ENCODE assay signal across 37 cellular contexts in the genomic region with DNA sequence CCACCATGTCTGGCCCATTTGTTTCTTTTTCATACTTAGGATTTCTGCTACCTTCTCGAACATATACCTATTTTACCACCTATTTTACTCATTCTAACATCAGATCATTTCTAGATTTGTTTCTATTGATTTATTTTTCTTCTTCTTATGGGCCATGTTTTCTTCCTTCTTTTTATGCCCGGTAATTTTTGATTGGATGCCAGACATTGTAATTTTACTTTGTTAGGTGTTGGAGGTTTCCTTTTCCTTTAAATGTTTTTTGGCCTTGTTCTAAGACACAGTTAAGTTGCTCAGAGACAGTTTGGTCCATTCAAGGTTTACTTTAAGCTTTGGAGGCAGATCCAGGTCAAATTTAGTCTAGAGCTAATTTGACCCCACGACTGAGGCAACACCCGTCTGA. TPM values are rescaled to one million over a fixed set of nuclear protein-coding genes. Genes with fewer than 3 reads are reported as not detected.
A peak's percentile ranks its signal among the peaks of the same experiment; 100 is the strongest.
DNase-seq lines count a peak whose midpoint lies in the region; ATAC-seq, FAIRE-seq and TF ChIP-seq lines count a peak whose summit lies in the region.
"Had no signal": no experiment of that assay in that cellular context is flagged by ENCODE, and none has a peak within 500 bp of the region (broad histone marks: within the 10 kb centered on the region; RNA-seq: fewer than 3 reads in every experiment).

No MANE protein-coding gene starts in this region.

- no peaks in the 10 kb centered on the region; the same call in 1 of the 2 replicates for H3K4me1 ChIP-seq in HEK293 (ENCODE audit: control insufficient read depth, insufficient read depth, low read length)
- H3K4me1 ChIP-seq in H1 (replicated peaks in 1 of 4; ENCODE audit: control insufficient read depth in 3 of 4, insufficient read depth in 4 of 4, low read length in 3 of 4) = no peaks in the 10 kb centered on the region; a peak in 1 of 7 replicates
- no peaks in the 10 kb centered on the region for H3K4me1 ChIP-seq in osteoblast (ENCODE audit: insufficient read depth, low read length)
- no peaks in the 10 kb centered on the region for H3K4me1 ChIP-seq in body of pancreas
- H3K4me1 ChIP-seq: A549, BE2C, BLaER1, Caco-2 had no signal

- intact Hi-C loops in body of pancreas (cut with DNase I) = no loop called here

- H4K20me1 ChIP-seq in H1 (replicated peaks in 1 of 2; ENCODE audit: control insufficient read depth in 1 of 2, insufficient read depth in 2 of 2, low read length in 2 of 2) (no peaks in the 10 kb centered on the region), osteoblast (ENCODE audit: insufficient read depth, low read length) (no peaks in the 10 kb centered on the region)
- H4K20me1 ChIP-seq: BLaER1; BLaER1 treated with 17β-estradiol and CSF1 and Interleukin-3, amounts not matched to agents 10 nM and 100 nM had no signal

- TF ChIP-seq POLR2A in H1 (IDR thresholded peaks at IDR 0.05; ENCODE audit: control extremely low read depth in 1 of 2, low read depth in 2 of 2, low read length in 2 of 2) (no peak), body of pancreas (IDR thresholded peaks at IDR 0.05) (no peak), GM18505 (IDR thresholded peaks at IDR 0.05; ENCODE audit: borderline replicate concordance, extremely low read depth, insufficient read depth, insufficient read length) (no peak)

- peak overlapping the region; percentile 44 for H3K4me3 Mint-ChIP-seq in activated naive CD4-positive, alpha-beta T cell treated with anti-CD3 and anti-CD28 coated beads, Interleukin-2, amount 50 U/mL, for 24 hours
- H3K4me3 Mint-ChIP-seq: B cell; CD14-positive monocyte; CD4-positive, alpha-beta memory T cell; CD4-positive, alpha-beta T cell; CD8-positive, alpha-beta memory T cell; CD8-positive, alpha-beta T cell had no signal

- no peak overlapping the region for H3K23ac ChIP-seq in H1 (ENCODE audit: insufficient read length)

- H2BK120ac ChIP-seq in H1 (replicated peaks; ENCODE audit: low read depth, low read length) = no peak overlapping the region

- no peak overlapping the region for H3K9ac ChIP-seq in H1 (replicated peaks in 1 of 4; ENCODE audit: extremely low read depth in 1 of 4, low read depth in 3 of 4, low read length in 3 of 4)
- H3K9ac ChIP-seq: BLaER1; BLaER1 treated with 17β-estradiol and CSF1 and Interleukin-3, amounts not matched to agents 10 nM and 100 nM had no signal

- H3K27ac ChIP-seq in HEK293 (ENCODE audit: extremely low read depth, low read depth, low read length) (no peak overlapping the region), H1 (ENCODE audit: low read depth, low read length) (no peak overlapping the region), osteoblast (ENCODE audit: low read depth, low read length) (no peak overlapping the region), body of pancreas (no peak overlapping the region)
- H3K27ac ChIP-seq: 22Rv1; A549; BLaER1; BLaER1 treated with 17β-estradiol and CSF1 and Interleukin-3, amounts not matched to agents 10 nM and 100 nM; C4-2B had no signal

- no peak for DNase-seq in activated naive CD4-positive, alpha-beta T cell treated with anti-CD3 and anti-CD28 coated beads, Interleukin-2, amount 50 U/mL, for 16 hours
- DNase-seq in H1 (ENCODE audit: low read depth in 1 of 2, low spot score in 2 of 2) (no peak), osteoblast (ENCODE audit: insufficient read length, low spot score, missing footprints) (peak; percentile 38), body of pancreas (no peak), SKM-1 treated with dmso at 0.1 percent for 144 hours (lab: John Stamatoyannopoulos, UW; ENCODE audit: unreplicated experiment) (no peak)
- DNase-seq: 8988T; ACHN; AML-193; BE2C; C1 segment of cervical spinal cord; Calu3; CD4-positive, alpha-beta memory T cell; CD4-positive, CD25-positive, alpha-beta regulatory T cell; CD8-positive, alpha-beta memory T cell; CD8-positive, alpha-beta T cell; COR-L47; DMS 273 treated with DMSO at 0.1 percent for 48 hours; DMS153; DMS53; DMS79; DMS79 treated with DMSO at 0.1 percent for 48 hours; DND-41; EL had no signal

- no peaks in the 10 kb centered on the region for H3K4me1 Mint-ChIP-seq in activated naive CD4-positive, alpha-beta T cell treated with anti-CD3 and anti-CD28 coated beads, Interleukin-2, amount 50 U/mL, for 24 hours
- H3K4me1 Mint-ChIP-seq: B cell; CD4-positive, CD25-positive, alpha-beta regulatory T cell; CD8-positive, alpha-beta memory T cell had no signal

- H3K27me3 ChIP-seq in H1 (replicated peaks in 1 of 4; ENCODE audit: control insufficient read depth in 3 of 4, extremely low read depth in 1 of 4, insufficient read depth in 3 of 4, low read length in 3 of 4) (no peaks in the 10 kb centered on the region; a peak in 2 of 7 replicates), osteoblast (ENCODE audit: insufficient read depth, low read length) (peaks cover 52% of the 10 kb centered on the region), body of pancreas (no peaks in the 10 kb centered on the region)
- H3K27me3 ChIP-seq: BE2C; BLaER1; BLaER1 treated with 17β-estradiol and CSF1 and Interleukin-3, amounts not matched to agents 10 nM and 100 nM had no signal

- H3K18ac ChIP-seq in H1 (ENCODE audit: extremely low read depth, low read length) = no peak overlapping the region

- H2BK5ac ChIP-seq in H1 (ENCODE audit: low read depth, low read length) = no peak overlapping the region

- CTCF ChIA-PET in HEK293 (lab: Yijun Ruan, JAX) (interaction anchor here (0.6 to 1.0 kb wide), 2 partner anchors 61 to 1212 kb away, joined by 3 to 4 read pairs; no protein-coding TSS in a partner anchor), H1 (lab: Charles Lee; ENCODE audit: partially characterized antibody) (interaction anchor here (0.6 to 1.7 kb wide), 4 partner anchors 33 to 78 kb away, joined by 3 to 4 read pairs (median 4); no protein-coding TSS in a partner anchor)

- 86 to 100% methylated on average over 1 to 4 of the region's 4 CpGs for WGBS in H1 (ENCODE audit: extremely low coverage in 1 of 2, insufficient coverage in 1 of 2, insufficient read length in 1 of 2, insufficient replicate concordance in 2 of 2, low coverage in 1 of 2, low lambda C conversion rate in 2 of 2, missing lambda C conversion rate in 1 of 2), 2 experiments
- WGBS in body of pancreas, 2 donors = 89 to 91% methylated on average over 4 of the region's 4 CpGs

- H3K4me3 ChIP-seq in HEK293 (ENCODE audit: low read depth, low read length) (no peak overlapping the region), H1 (ENCODE audit: extremely low read depth in 1 of 4, insufficient read depth in 2 of 4, low read depth in 3 of 4, low read length in 4 of 4) (no peak overlapping the region), osteoblast (ENCODE audit: insufficient read depth, low read length) (no peak overlapping the region), body of pancreas (no peak overlapping the region)
- H3K4me3 ChIP-seq: A549; BLaER1; BLaER1 treated with 17β-estradiol and CSF1 and Interleukin-3, amounts not matched to agents 10 nM and 100 nM had no signal

- ATAC-seq in body of pancreas (no peak), GM18505 (IDR thresholded peaks at IDR 0.05; ENCODE audit: unreplicated experiment) (no peak)
- ATAC-seq: A549; CD8-positive, alpha-beta T cell had no signal

- no peak overlapping the region for H3K27ac Mint-ChIP-seq in activated naive CD4-positive, alpha-beta T cell treated with anti-CD3 and anti-CD28 coated beads, Interleukin-2, amount 50 U/mL, for 24 hours
- H3K27ac Mint-ChIP-seq: B cell; CD4-positive, alpha-beta memory T cell; CD4-positive, alpha-beta T cell; CD8-positive, alpha-beta T cell had no signal

- H3K56ac ChIP-seq in H1 (replicated peaks; ENCODE audit: insufficient read length, low read depth, low read length) = no peak overlapping the region

- H3K4me2 ChIP-seq in H1 (ENCODE audit: insufficient read depth in 1 of 2, low read depth in 2 of 2, low read length in 2 of 2) (no peak overlapping the region), osteoblast (ENCODE audit: insufficient read depth, low read length) (no peak overlapping the region)
- H3K4me2 ChIP-seq: A549, BLaER1 had no signal

- no peak overlapping the region for H2BK20ac ChIP-seq in H1 (ENCODE audit: low read length)

- peaks cover 2% of the 10 kb centered on the region; the same call in 1 of the 2 replicates for H3K23me2 ChIP-seq in H1 (ENCODE audit: low read depth, low read length)

- no peak overlapping the region for H4K91ac ChIP-seq in H1 (replicated peaks; ENCODE audit: insufficient read length, low read length)

- POLR2A ChIA-PET in HEK293 (lab: Yijun Ruan, JAX) (no interaction called here), H1 (lab: Charles Lee; ENCODE audit: partially characterized antibody) (no interaction called here)

- H3K14ac ChIP-seq in H1 (ENCODE audit: insufficient read length) = no peak overlapping the region

- H3K27me3 Mint-ChIP-seq in activated naive CD4-positive, alpha-beta T cell treated with anti-CD3 and anti-CD28 coated beads, Interleukin-2, amount 50 U/mL, for 24 hours = peaks cover 6% of the 10 kb centered on the region

- TF ChIP-seq EP300 in H1 (IDR thresholded peaks at IDR 0.05; ENCODE audit: borderline replicate concordance in 1 of 2, low read depth in 2 of 2, low read length in 2 of 2) = no peak

- H3K9me3 ChIP-seq in HEK293 (ENCODE audit: control insufficient read depth, insufficient read depth, low read depth, low read length) (no peaks in the 10 kb centered on the region), H1 (ENCODE audit: insufficient read depth in 2 of 2, low read depth in 1 of 2, low read length in 1 of 2) (no peaks in the 10 kb centered on the region), osteoblast (ENCODE audit: low read depth, low read length) (no peaks in the 10 kb centered on the region), body of pancreas (peaks cover 0 to 5% (median 0%) of the 10 kb centered on the region in 3 donors)
- H3K9me3 ChIP-seq: BE2C, Caco-2 had no signal

- H4K5ac ChIP-seq in H1 (ENCODE audit: insufficient read length, low read depth, low read length) = no peak overlapping the region

- H4K8ac ChIP-seq in H1 (ENCODE audit: extremely low read depth, insufficient read depth, low read length) = no peak overlapping the region

- FAIRE-seq in H1 (lab: Jason Lieb, UNC) = peak; percentile 55
- FAIRE-seq: A204.1, A549, D721Med had no signal

- H3K79me2 ChIP-seq in H1 (ENCODE audit: control insufficient read depth in 1 of 2, insufficient read depth in 2 of 2, low read length in 2 of 2) (no peaks in the 10 kb centered on the region), osteoblast (ENCODE audit: insufficient read depth, low read length) (no peaks in the 10 kb centered on the region)

- H3K9me3 Mint-ChIP-seq in activated naive CD4-positive, alpha-beta T cell treated with anti-CD3 and anti-CD28 coated beads, Interleukin-2, amount 50 U/mL, for 24 hours = peaks cover 10% of the 10 kb centered on the region

- H3K4ac ChIP-seq in H1 (replicated peaks; ENCODE audit: insufficient read length, low read depth, low read length) = no peak overlapping the region

- TF ChIP-seq RAD21 in H1 (IDR thresholded peaks at IDR 0.05 in 1 of 2, conservative IDR thresholded peaks at IDR 0.05 in 1 of 2; ENCODE audit: low read depth in 2 of 2, low read length in 2 of 2) = no peak

- no peak overlapping the region for H2BK12ac ChIP-seq in H1 (ENCODE audit: low read depth, low read length)

- H2AK5ac ChIP-seq in H1 (ENCODE audit: low read depth, low read length) = no peak overlapping the region

- no peak overlapping the region for H2BK15ac ChIP-seq in H1 (ENCODE audit: low read length)

- TF ChIP-seq CTCF in HEK293 (tag by site-specific recombination; IDR thresholded peaks at IDR 0.05) = no peak
- TF ChIP-seq CTCF in H1 (IDR thresholded peaks at IDR 0.05; ENCODE audit: control extremely low read depth in 1 of 3, insufficient read depth in 1 of 3, low read depth in 1 of 3, low read length in 3 of 3) = no peak
- no peak for TF ChIP-seq CTCF in osteoblast (IDR thresholded peaks at IDR 0.05; ENCODE audit: extremely low read depth, low read depth, low read length)
- TF ChIP-seq CTCF in body of pancreas (IDR thresholded peaks at IDR 0.05) = no peak

- no peak overlapping the region for H2AFZ ChIP-seq in H1 (ENCODE audit: low read length)
- H2AFZ ChIP-seq in osteoblast (ENCODE audit: low read length) = no peak overlapping the region

- H3K36me3 Mint-ChIP-seq in activated naive CD4-positive, alpha-beta T cell treated with anti-CD3 and anti-CD28 coated beads, Interleukin-2, amount 50 U/mL, for 24 hours = peaks cover 13% of the 10 kb centered on the region
- H3K36me3 Mint-ChIP-seq: CD4-positive, CD25-positive, alpha-beta regulatory T cell had no signal

- H3K79me1 ChIP-seq in H1 (ENCODE audit: low read depth, low read length) = no peaks in the 10 kb centered on the region

- H3K36me3 ChIP-seq in HEK293 (ENCODE audit: control insufficient read depth in 2 of 2, insufficient read depth in 1 of 2, low read length in 2 of 2) (no peaks in the 10 kb centered on the region), H1 (ENCODE audit: control insufficient read depth in 2 of 4, insufficient read depth in 4 of 4, low read length in 3 of 4) (no peaks in the 10 kb centered on the region), osteoblast (ENCODE audit: insufficient read depth, low read length) (no peaks in the 10 kb centered on the region), body of pancreas (replicated peaks in 1 of 2; ENCODE audit: insufficient read depth in 1 of 2, low read depth in 2 of 2) (no peaks in the 10 kb centered on the region)
- H3K36me3 ChIP-seq: BE2C; BLaER1; BLaER1 treated with 17β-estradiol and CSF1 and Interleukin-3, amounts not matched to agents 10 nM and 100 nM had no signal

RNA-seq across cellular contexts. Expression of a gene that starts 14.7 kb away (rescaled TPM):
- 2.1 and 3.0 TPM in 2 replicates for total RNA-seq in H1 (2021; fragmentation: NEBNext Ultra II Directional; extraction: Animal tissue kit (Norgen Biotek cat#: 25700))
- 2.9 and 3.7 TPM in 2 replicates for polyA plus RNA-seq in H1 (2011; rRNA removed)
- 2.7 TPM for polyA plus RNA-seq in H1 (2011; cell fraction: cytosol; rRNA removed)
- 5.0 TPM for polyA plus RNA-seq in H1 (2011; cell fraction: nucleus; rRNA removed)
- polyA plus RNA-seq in H1 (2012, experiment 1 of 2) = 2.0 to 3.5 TPM (median 2.7 TPM) in 4 replicates
- 1.5 TPM for polyA plus RNA-seq in H1 (2012, experiment 2 of 2)
- 1.6 TPM for polyA plus RNA-seq in H1 (2013, experiment 1 of 2)
- 1.8 TPM for polyA plus RNA-seq in H1 (2013, experiment 2 of 2)
- 1.0 and 1.7 TPM in 2 replicates for polyA minus RNA-seq in H1 (2011; rRNA and poly(A)+ RNA removed)
- 1.4 TPM for polyA minus RNA-seq in H1 (2011; cell fraction: cytosol; rRNA and poly(A)+ RNA removed)
- 1.9 TPM for polyA minus RNA-seq in H1 (2011; cell fraction: nucleus; rRNA and poly(A)+ RNA removed)
- total RNA-seq in osteoblast (1.1 TPM in 1 of 2 replicates, not detected in the other), body of pancreas (10 to 100 TPM; 23.9 to 28.7 TPM)
- total RNA-seq: B cell had no signal
